ENCODE assay signal across 13 cellular contexts in genomic region chr20:2879148-2879547, GRCh38. TPM values are rescaled to one million over a fixed set of nuclear protein-coding genes. Genes with fewer than 3 reads are reported as not detected.
DNase-seq lines count a peak whose midpoint lies in the region; ATAC-seq and TF ChIP-seq lines count a peak whose summit lies in the region.
"Had no signal": no experiment of that assay in that cellular context is flagged by ENCODE, and none has a peak within 500 bp of the region (broad histone marks: within the 10 kb centered on the region; RNA-seq: fewer than 3 reads in every experiment).

No MANE protein-coding gene starts in this region.

- H2AFZ ChIP-seq in SK-N-SH (ENCODE audit: low read depth), result no peak overlapping the region

- H3K9ac ChIP-seq in SK-N-SH (no peak overlapping the region), adipocyte (ENCODE audit: low read length) (no peak overlapping the region), skeletal muscle satellite cell (ENCODE audit: low read depth, low read length) (no peak overlapping the region)

- peaks cover 94% of the 10 kb centered on the region for H3K79me2 ChIP-seq in SK-N-SH (ENCODE audit: insufficient read depth)

- no peak overlapping the region for H3K4me2 ChIP-seq in SK-N-SH
- H3K4me2 ChIP-seq in skeletal muscle satellite cell (ENCODE audit: low read length), result peak overlapping the region; percentile 2
- H3K4me2 ChIP-seq: A549, smooth muscle cell had no signal

- intact Hi-C loops in sigmoid colon (cut with DNase I), result loop anchor here (10.0 kb wide), 1 partner anchor 984 kb away; the partner anchor contains the start of gene SIRPA

- 95% methylated on average over 3 of the region's 3 CpGs for whole genome bisulfite sequencing in SK-N-SH (ENCODE audit: low lambda C conversion rate)
- 70 to 73% methylated on average over 3 of the region's 3 CpGs for WGBS in sigmoid colon, 2 donors

- peaks cover 3 to 5% of the 10 kb centered on the region in 2 experiments for H3K36me3 ChIP-seq in SK-N-SH (replicated peaks in 1 of 2; ENCODE audit: control insufficient read depth in 1 of 2, insufficient read depth in 2 of 2, low read length in 1 of 2)
- no peaks in the 10 kb centered on the region for H3K36me3 ChIP-seq in adipocyte (ENCODE audit: control insufficient read depth, insufficient read depth, low read length, severe bottlenecking)
- no peaks in the 10 kb centered on the region for H3K36me3 ChIP-seq in skeletal muscle satellite cell (ENCODE audit: insufficient read depth, low read length)
- no peaks in the 10 kb centered on the region for H3K36me3 ChIP-seq in sigmoid colon

- peak; percentile 52 for ATAC-seq in SK-N-SH treated with all-trans-retinoic acid at 6 μM for 48 hours
- ATAC-seq in GM21390 (IDR thresholded peaks at IDR 0.05; ENCODE audit: unreplicated experiment), result no peak
- ATAC-seq: A549; activated CD4-positive, alpha-beta T cell treated with anti-CD3 and anti-CD28 coated beads for 36 hours had no signal

- TF ChIP-seq RAD21 in SK-N-SH (IDR thresholded peaks at IDR 0.05; ENCODE audit: low read length), result no peak

- no peak for TF ChIP-seq CTCF in SK-N-SH (IDR thresholded peaks at IDR 0.05)
- no peak for TF ChIP-seq CTCF in foreskin fibroblast (IDR thresholded peaks at IDR 0.05; ENCODE audit: low read depth, low read length)
- no peak for TF ChIP-seq CTCF in sigmoid colon (IDR thresholded peaks at IDR 0.05)

- H3F3A ChIP-seq in SK-N-SH (replicated peaks; ENCODE audit: insufficient read depth), result no peaks in the 10 kb centered on the region

- H3K9me2 ChIP-seq in SK-N-SH, result no peaks in the 10 kb centered on the region

- H4K20me1 ChIP-seq in SK-N-SH (ENCODE audit: insufficient read depth), result peaks cover 36% of the 10 kb centered on the region

- POLR2A ChIA-PET in SK-N-SH (lab: Yijun Ruan, JAX), result interaction anchor here (0.9 kb wide), 1 partner anchor 8 kb away, joined by 3 read pairs; no protein-coding TSS in a partner anchor

- H3K27ac ChIP-seq in SK-N-SH (ENCODE audit: low read depth in 2 of 2, low read length in 1 of 2), result no peak overlapping the region
- no peak overlapping the region for H3K27ac ChIP-seq in sigmoid colon
- H3K27ac ChIP-seq: A549 had no signal

- no peak overlapping the region for H3K4me3 ChIP-seq in SK-N-SH (ENCODE audit: low read depth in 2 of 2, low read length in 1 of 2)
- H3K4me3 ChIP-seq in adipocyte (ENCODE audit: low read length), result no peak overlapping the region
- H3K4me3 ChIP-seq in foreskin fibroblast (ENCODE audit: low read depth in 1 of 2, low read length in 2 of 2), result no peak overlapping the region
- no peak overlapping the region for H3K4me3 ChIP-seq in skeletal muscle satellite cell (ENCODE audit: low read length)
- no peak overlapping the region for H3K4me3 ChIP-seq in sigmoid colon
- H3K4me3 ChIP-seq: A549, smooth muscle cell had no signal

- H3K27me3 ChIP-seq in SK-N-SH (ENCODE audit: insufficient read depth), result no peaks in the 10 kb centered on the region
- no peaks in the 10 kb centered on the region for H3K27me3 ChIP-seq in adipocyte (replicated peaks; ENCODE audit: control insufficient read depth, insufficient read depth, low read length)
- H3K27me3 ChIP-seq in skeletal muscle satellite cell (ENCODE audit: control insufficient read depth, insufficient read depth, low read length), result no peaks in the 10 kb centered on the region
- no peaks in the 10 kb centered on the region for H3K27me3 ChIP-seq in sigmoid colon

- peaks cover 7 to 9% of the 10 kb centered on the region in 2 experiments; a peak in 3 of 4 replicates for H3K4me1 ChIP-seq in SK-N-SH (ENCODE audit: control insufficient read depth in 1 of 2, insufficient read depth in 2 of 2, low read depth in 1 of 2, low read length in 1 of 2)
- H3K4me1 ChIP-seq in adipocyte (ENCODE audit: control insufficient read depth, insufficient read depth, low read length), result peaks cover 32% of the 10 kb centered on the region
- peaks cover 18% of the 10 kb centered on the region for H3K4me1 ChIP-seq in skeletal muscle satellite cell (ENCODE audit: control insufficient read depth, insufficient read depth, low read length)
- peaks cover 0 to 36% (median 20%) of the 10 kb centered on the region in 4 donors for H3K4me1 ChIP-seq in sigmoid colon

- no peak for TF ChIP-seq POLR2A in sigmoid colon (IDR thresholded peaks at IDR 0.05)

- CTCF ChIA-PET in SK-N-SH (lab: Yijun Ruan, JAX), result interaction anchor here (0.9 to 1.5 kb wide), 4 partner anchors 28 to 175 kb away, joined by 3 to 4 read pairs (median 3); no protein-coding TSS in a partner anchor

- TF ChIP-seq EP300 in SK-N-SH (IDR thresholded peaks at IDR 0.05; ENCODE audit: borderline replicate concordance in 1 of 2, low read depth in 1 of 2, low read length in 1 of 2) (no peak), sigmoid colon (IDR thresholded peaks at IDR 0.05) (no peak)

- H3K9me3 ChIP-seq in SK-N-SH, result no peaks in the 10 kb centered on the region
- no peaks in the 10 kb centered on the region for H3K9me3 ChIP-seq in adipocyte (ENCODE audit: control insufficient read depth, low read length)
- H3K9me3 ChIP-seq in skeletal muscle satellite cell (replicated peaks; ENCODE audit: low read length), result no peaks in the 10 kb centered on the region
- no peaks in the 10 kb centered on the region for H3K9me3 ChIP-seq in sigmoid colon
- H3K9me3 ChIP-seq: A549 had no signal

- DNase-seq in SK-N-SH (no peak), adipocyte (ENCODE audit: low read depth) (peak; percentile 72), foreskin fibroblast (peak; percentile 87 to 95), sigmoid colon (no peak), NCI-H1092 (lab: John Stamatoyannopoulos, UW) (no peak)
- DNase-seq: activated CD4-positive, alpha-beta T cell treated with anti-CD3 and anti-CD28 coated beads for 36 hours; activated naive CD8-positive, alpha-beta T cell treated with anti-CD3 and anti-CD28 coated beads for 36 hours; NCI-H2029 treated with DMSO at 0.1 percent for 48 hours had no signal

TF ChIP-seq in SK-N-SH treated with all-trans-retinoic acid at 6 μM for 48 hours, 23 proteins besides CTCF, POLR2A, EP300 and RAD21 (continues in another document):
- no peak for TF ChIP-seq TOX (CRISPR knock-in tag; IDR thresholded peaks at IDR 0.05; ENCODE audit: borderline replicate concordance)
- no peak for TF ChIP-seq ZFP30 (CRISPR knock-in tag; IDR thresholded peaks at IDR 0.05)
- TF ChIP-seq CSRNP3 (CRISPR knock-in tag; IDR thresholded peaks at IDR 0.05), result no peak

TF ChIP-seq in SK-N-SH, 30 proteins besides CTCF, POLR2A, EP300 and RAD21 (continues in another document):
- TF ChIP-seq POLR2AphosphoS5 (IDR thresholded peaks at IDR 0.05; ENCODE audit: low read depth, low read length) (no peak), RFX5 (IDR thresholded peaks at IDR 0.05; ENCODE audit: low read length) (no peak), JUND (IDR thresholded peaks at IDR 0.05) (no peak), TCF12 (IDR thresholded peaks at IDR 0.05) (no peak), CHD2 (IDR thresholded peaks at IDR 0.05; ENCODE audit: low read length, partially characterized antibody) (no peak), TEAD4 (IDR thresholded peaks at IDR 0.05; ENCODE audit: borderline replicate concordance, insufficient read depth) (no peak), ELF1 (IDR thresholded peaks at IDR 0.05) (no peak), EZH2phosphoT487 (IDR thresholded peaks at IDR 0.05; ENCODE audit: borderline replicate concordance, low read depth) (no peak), GATA2 (CRISPR knock-in tag; IDR thresholded peaks at IDR 0.05) (no peak), FOXJ3 (CRISPR knock-in tag; IDR thresholded peaks at IDR 0.05) (no peak)
- TF ChIP-seq, protein P1, sequence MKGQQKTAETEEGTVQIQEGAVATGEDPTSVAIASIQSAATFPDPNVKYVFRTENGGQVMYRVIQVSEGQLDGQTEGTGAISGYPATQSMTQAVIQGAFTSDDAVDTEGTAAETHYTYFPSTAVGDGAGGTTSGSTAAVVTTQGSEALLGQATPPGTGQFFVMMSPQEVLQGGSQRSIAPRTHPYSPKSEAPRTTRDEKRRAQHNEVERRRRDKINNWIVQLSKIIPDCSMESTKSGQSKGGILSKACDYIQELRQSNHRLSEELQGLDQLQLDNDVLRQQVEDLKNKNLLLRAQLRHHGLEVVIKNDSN (IDR thresholded peaks at IDR 0.05; ENCODE audit: borderline replicate concordance, low read depth), result no peak
- TF ChIP-seq, protein P2, sequence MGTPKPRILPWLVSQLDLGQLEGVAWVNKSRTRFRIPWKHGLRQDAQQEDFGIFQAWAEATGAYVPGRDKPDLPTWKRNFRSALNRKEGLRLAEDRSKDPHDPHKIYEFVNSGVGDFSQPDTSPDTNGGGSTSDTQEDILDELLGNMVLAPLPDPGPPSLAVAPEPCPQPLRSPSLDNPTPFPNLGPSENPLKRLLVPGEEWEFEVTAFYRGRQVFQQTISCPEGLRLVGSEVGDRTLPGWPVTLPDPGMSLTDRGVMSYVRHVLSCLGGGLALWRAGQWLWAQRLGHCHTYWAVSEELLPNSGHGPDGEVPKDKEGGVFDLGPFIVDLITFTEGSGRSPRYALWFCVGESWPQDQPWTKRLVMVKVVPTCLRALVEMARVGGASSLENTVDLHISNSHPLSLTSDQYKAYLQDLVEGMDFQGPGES (IDR thresholded peaks at IDR 0.05; ENCODE audit: low read depth, low read length), result no peak

RNA-seq across cellular contexts. Expression of gene PTPRA, which starts 5.9 kb away (rescaled TPM):
- polyA plus RNA-seq in SK-N-SH (2012; rRNA removed), result 47.6 and 55.4 TPM in 2 replicates
- 62.0 and 65.9 TPM in 2 replicates for polyA plus RNA-seq in SK-N-SH (2012; cell fraction: cytosol; rRNA removed)
- 45.0 and 59.2 TPM in 2 replicates for polyA plus RNA-seq in SK-N-SH (2012; cell fraction: nucleus; rRNA removed)
- total RNA-seq in skeletal muscle satellite cell (2012; rRNA removed), result 19.3 and 31.7 TPM in 2 replicates
- 10 to 100 TPM; 62.0 to 86.4 (median 73.6) TPM for total RNA-seq in sigmoid colon
- polyA plus RNA-seq in sigmoid colon, result 10 to 100 TPM; 10.2 to 30.2 (median 12.3) TPM

RNA-seq across cellular contexts. Expression of gene VPS16, which starts 38.6 kb away (rescaled TPM):
- polyA plus RNA-seq in SK-N-SH (2012; rRNA removed) (62.0 and 78.4 TPM in 2 replicates), sigmoid colon (10 to 100 TPM; 21.6 to 37.6 (median 24.7) TPM)
- 25.1 and 33.3 TPM in 2 replicates for polyA plus RNA-seq in SK-N-SH (2012; cell fraction: cytosol; rRNA removed)
- 293 and 305 TPM in 2 replicates for polyA plus RNA-seq in SK-N-SH (2012; cell fraction: nucleus; rRNA removed)
- total RNA-seq in skeletal muscle satellite cell (2012; rRNA removed), result 29.9 and 34.9 TPM in 2 replicates
- total RNA-seq in sigmoid colon, result 10 to 100 TPM; 19.4 to 24.4 (median 21.0) TPM

RNA-seq across cellular contexts. Expression of gene PCED1A, which starts 38.7 kb away (rescaled TPM):
- 65.2 and 73.6 TPM in 2 replicates for polyA plus RNA-seq in SK-N-SH (2012; rRNA removed)
- 16.3 and 21.7 TPM in 2 replicates for polyA plus RNA-seq in SK-N-SH (2012; cell fraction: cytosol; rRNA removed)
- 566 and 689 TPM in 2 replicates for polyA plus RNA-seq in SK-N-SH (2012; cell fraction: nucleus; rRNA removed)
- total RNA-seq in skeletal muscle satellite cell (2012; rRNA removed), result 14.0 and 20.8 TPM in 2 replicates
- total RNA-seq in sigmoid colon, result 10 to 100 TPM; 12.7 to 27.7 (median 21.5) TPM
- polyA plus RNA-seq in sigmoid colon, result 10 to 100 TPM in 2 of 3 donors, 1 to 10 TPM in 1; 8.6 to 28.0 (median 10.2) TPM

Comparison
In these comparisons a context has a peak if more than half of its experiments do, and no peak if none do; other contexts are left out.
1. DNase-seq: peak in adipocyte (single experiment) and foreskin fibroblast (2 of 2); none in SK-N-SH (single experiment), sigmoid colon (single experiment) and NCI-H1092 (single experiment).